ENCODE assay signal across 8 cellular contexts in genomic region chr10:72355214-72355555, GRCh38. TPM values are rescaled to one million over a fixed set of nuclear protein-coding genes. Genes with fewer than 3 reads are reported as not detected.
A peak's percentile ranks its signal among the peaks of the same experiment; 100 is the strongest.
DNase-seq lines count a peak whose midpoint lies in the region; ATAC-seq and TF ChIP-seq lines count a peak whose summit lies in the region.

No MANE protein-coding gene starts in this region.

- H3K27ac ChIP-seq in SJSA1: peak overlapping the region; percentile 1; the same call in 1 of the 2 replicates

- ATAC-seq in GM19438 (IDR thresholded peaks at IDR 0.05; ENCODE audit: low read depth, unreplicated experiment): peak; percentile 23
- ATAC-seq in GM19455 (IDR thresholded peaks at IDR 0.05; ENCODE audit: unreplicated experiment): no peak
- ATAC-seq in GM21619 (IDR thresholded peaks at IDR 0.05; ENCODE audit: unreplicated experiment): no peak

- peaks cover 36% of the 10 kb centered on the region for H3K36me3 ChIP-seq in SJSA1
- peaks cover 7% of the 10 kb centered on the region for H3K36me3 ChIP-seq in skeletal muscle satellite cell (ENCODE audit: insufficient read depth, low read length)

- DNase-seq in SJSA1 (ENCODE audit: low read depth in 1 of 2, low spot score in 2 of 2): no peak
- DNase-seq in fibroblast of the aortic adventitia (ENCODE audit: low read depth): no peak
- no peak for DNase-seq in NCI-H1436 (lab: John Stamatoyannopoulos, UW)
- no peak for DNase-seq in cerebellar nuclear complex (lab: John Stamatoyannopoulos, UW)

- TF ChIP-seq CTCF in fibroblast of the aortic adventitia (IDR thresholded peaks at IDR 0.05; ENCODE audit: insufficient read depth, low read length): no peak

- peaks cover 12% of the 10 kb centered on the region for H3K4me1 ChIP-seq in SJSA1 (replicated peaks)
- peaks cover 13% of the 10 kb centered on the region for H3K4me1 ChIP-seq in skeletal muscle satellite cell (ENCODE audit: control insufficient read depth, insufficient read depth, low read length)

- no peaks in the 10 kb centered on the region for H3K27me3 ChIP-seq in SJSA1 (replicated peaks)
- H3K27me3 ChIP-seq in skeletal muscle satellite cell (ENCODE audit: control insufficient read depth, insufficient read depth, low read length): no peaks in the 10 kb centered on the region

- peak overlapping the region; percentile 99 for H3K9ac ChIP-seq in skeletal muscle satellite cell (ENCODE audit: low read depth, low read length)

- H3K4me3 ChIP-seq in SJSA1: peak overlapping the region; percentile 71
- peak overlapping the region; percentile 99 for H3K4me3 ChIP-seq in fibroblast of the aortic adventitia (ENCODE audit: low read depth, low read length)
- H3K4me3 ChIP-seq in skeletal muscle satellite cell (ENCODE audit: low read length): peak overlapping the region; percentile 98

- H3K9me3 ChIP-seq in SJSA1 (replicated peaks): no peaks in the 10 kb centered on the region
- no peaks in the 10 kb centered on the region for H3K9me3 ChIP-seq in skeletal muscle satellite cell (replicated peaks; ENCODE audit: low read length)

- peak overlapping the region; percentile 83 for H3K4me2 ChIP-seq in skeletal muscle satellite cell (ENCODE audit: low read length)

RNA-seq across cellular contexts. Expression of gene DNAJB12, which starts 0.5 kb away (rescaled TPM):
- total RNA-seq in SJSA1 (2014; rRNA removed; shearing (Covaris generic)): 36.1 and 42.3 TPM in 2 replicates
- total RNA-seq in fibroblast of the aortic adventitia (ENCODE audit: low replicate concordance): 17.7 and 24.5 TPM in 2 replicates
- total RNA-seq in skeletal muscle satellite cell (2012; rRNA removed): 24.1 and 25.6 TPM in 2 replicates
